8 cellular contexts compared by ENCODE assay signal in the genomic region with DNA sequence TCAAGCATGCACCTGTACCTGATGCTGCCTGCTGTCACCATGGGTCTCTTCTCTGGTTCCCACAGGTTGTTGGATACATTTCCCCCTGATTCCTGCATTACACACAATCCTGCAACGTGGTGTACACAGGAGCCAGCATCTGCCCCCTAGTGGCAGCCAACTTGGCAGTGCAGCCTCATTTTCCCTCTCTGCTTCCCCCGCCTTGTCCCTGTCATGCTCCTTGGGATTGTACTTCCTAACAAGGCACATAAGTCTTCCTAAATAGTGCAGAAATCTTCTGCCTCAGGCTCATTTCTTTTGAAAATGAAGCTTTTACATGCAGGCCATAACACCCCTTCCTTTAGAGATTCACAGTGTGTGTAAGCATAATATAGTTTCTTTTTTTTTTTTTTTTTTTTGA.
DNase-seq lines count a peak whose midpoint lies in the region; ATAC-seq and TF ChIP-seq lines count a peak whose summit lies in the region.

No MANE protein-coding gene starts in this region.

- ATAC-seq in GM18861 (IDR thresholded peaks at IDR 0.05; ENCODE audit: unreplicated experiment): peak; percentile 56
- ATAC-seq in HG03175 (IDR thresholded peaks at IDR 0.05; ENCODE audit: unreplicated experiment): peak; percentile 79

- intact Hi-C loops in cardiac septum (cut with DNase I): no loop called here

- CTCF ChIA-PET in RWPE1 (lab: Yijun Ruan, JAX): interaction anchor here (0.7 kb wide), 1 partner anchor 1751 kb away, joined by 3 read pairs; no protein-coding TSS in a partner anchor

- H3K27ac ChIP-seq in RWPE1: no peak overlapping the region

- POLR2A ChIA-PET in RWPE1 (lab: Yijun Ruan, JAX; ENCODE audit: low non-redundant PET): no interaction called here

- in situ Hi-C loops in Caki2 (cut with HindIII; ENCODE audit: low pct_unique_long_range_greater_than_20kb, low sequenced_read_pairs): no loop called here

- peak; percentile 12 for DNase-seq in Caki2 (ENCODE audit: low read depth)
- DNase-seq in RWPE1 (ENCODE audit: low spot score): peak; percentile 13
- peak; percentile 82 for DNase-seq in iPS-NIHi11 (ENCODE audit: low spot score)
- no peak for DNase-seq in NCI-H128 (lab: John Stamatoyannopoulos, UW; ENCODE audit: unreplicated experiment)
- DNase-seq in cardiac septum (ENCODE audit: low spot score): no peak
- DNase-seq in mucosa of gallbladder (ENCODE audit: low spot score): no peak

- TF ChIP-seq CTCF in RWPE1 (conservative IDR thresholded peaks at IDR 0.05; ENCODE audit: low read depth): no peak

Comparison
In these comparisons a context has a peak if more than half of its experiments do, and no peak if none do; other contexts are left out.
1. DNase-seq: peak in Caki2 (single experiment), RWPE1 (single experiment) and iPS-NIHi11 (single experiment); none in NCI-H128 (single experiment), cardiac septum (single experiment) and mucosa of gallbladder (single experiment).